In genomic region chr3:57715672-57716071, GRCh38 we compare ENCODE assay signal across 35 cellular contexts.
"Had no signal": no experiment of that assay in that cellular context is flagged by ENCODE, and none has a peak within 500 bp of the region (broad histone marks: within the 10 kb centered on the region; RNA-seq: fewer than 3 reads in every experiment).

No MANE protein-coding gene starts in this region.

- H3K4me3 ChIP-seq: MG63 had no signal

- H3K36me3 ChIP-seq: MG63 had no signal

- DNase-seq: Karpas-422, Kasumi-1, MG63, MM.1S, MV-4-11, NCI-H1048, NCI-H1092, NCI-H1092 treated with DMSO at 0.1 percent for 48 hours, NCI-H1105, NCI-H1105 treated with DMSO at 0.1 percent for 48 hours, NCI-H1417, NCI-H1417 treated with DMSO at 0.1 percent for 48 hours, NCI-H1436, NCI-H1436 treated with DMSO at 0.1 percent for 48 hours, NCI-H146, NCI-H1694, NCI-H1694 treated with DMSO at 0.1 percent for 48 hours, NCI-H187, NCI-H187 treated with DMSO at 0.1 percent for 48 hours, NCI-H1930, NCI-H2029, NCI-H2029 treated with DMSO at 0.1 percent for 48 hours, NCI-H2081, NCI-H2081 treated with DMSO at 0.1 percent for 48 hours, NCI-H2107, NCI-H2171, NCI-H2171 treated with DMSO at 0.1 percent for 48 hours, NCI-H2227 treated with DMSO at 0.1 percent for 48 hours, NCI-H226, NCI-H345, NCI-H446, NCI-H446 treated with DMSO at 0.1 percent for 48 hours, NCI-H510A, NCI-H510A treated with DMSO at 0.1 percent for 48 hours, NCI-H524 had no signal

- H3K9me3 ChIP-seq: MG63 had no signal

- H3K27me3 ChIP-seq: MG63 had no signal
